In the genomic region with DNA sequence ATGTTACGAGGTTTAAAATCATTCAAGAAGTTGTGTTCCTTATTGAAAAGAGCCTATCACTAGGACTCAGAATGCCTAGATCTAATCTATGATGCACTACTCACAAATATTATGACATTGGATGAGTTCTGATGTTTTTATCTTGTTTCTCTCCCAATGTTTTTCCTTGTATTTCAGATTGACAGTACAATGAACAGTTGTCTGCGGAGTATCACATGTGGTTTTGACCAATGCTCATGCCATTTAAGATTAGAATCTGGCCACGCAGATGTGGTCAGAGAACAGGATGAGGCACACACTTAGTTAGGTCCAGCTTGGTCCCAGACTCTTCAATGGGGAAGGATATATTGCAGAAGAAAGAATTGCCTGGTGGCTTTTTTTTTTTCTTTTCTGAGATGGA, we compare ENCODE assay signal across 19 cellular contexts. TPM values are rescaled to one million over a fixed set of nuclear protein-coding genes. Genes with fewer than 3 reads are reported as not detected.
"Had no signal": no experiment of that assay in that cellular context is flagged by ENCODE, and none has a peak within 500 bp of the region (broad histone marks: within the 10 kb centered on the region; RNA-seq: fewer than 3 reads in every experiment).

No MANE protein-coding gene starts in this region.

- H3K36me3 ChIP-seq: cardiac muscle cell, heart left ventricle, left lung, stomach, thoracic aorta had no signal

- DNase-seq: activated CD4-positive, alpha-beta T cell treated with anti-CD3 and anti-CD28 coated beads for 4 hours; activated CD8-positive, alpha-beta memory T cell treated with anti-CD3 and anti-CD28 coated beads, Interleukin-2, amount 50 U/mL, for 4 hours; activated CD8-positive, alpha-beta T cell treated with anti-CD3 and anti-CD28 coated beads for 36 hours; activated gamma-delta T cell treated with Interleukin-2 at 50 U/mL for 16 hours; activated naive CD8-positive, alpha-beta T cell treated with anti-CD3 and anti-CD28 coated beads for 36 hours; activated T-cell treated with anti-CD3 and anti-CD28 coated beads, Interleukin-2, amount 50 U/mL, for 72 hours; aorta; foreskin fibroblast; left lung; mesendoderm; stimulated activated CD4-positive, alpha-beta T cell treated with anti-CD3 and anti-CD28 coated beads, Interleukin-4, amount 100 ng/mL, for 1 hour; stimulated activated CD8-positive, alpha-beta memory T cell treated with anti-CD3 and anti-CD28 coated beads, Interleukin-4, amount 100 ng/mL, for 48 hours; stomach; T1000 had no signal

- H3K9me3 ChIP-seq: heart left ventricle, left lung, stomach, thoracic aorta had no signal

- H3K4me3 ChIP-seq: cardiac muscle cell, heart left ventricle, left lung, stomach, thoracic aorta had no signal

- H3K27ac ChIP-seq: cardiac muscle cell, heart left ventricle, left lung, stomach, thoracic aorta had no signal

- ATAC-seq: activated CD8-positive, alpha-beta T cell treated with anti-CD3 and anti-CD28 coated beads for 36 hours; activated T-cell treated with anti-CD3 and anti-CD28 coated beads, Interleukin-2, amount 50 U/mL, for 72 hours; esophagus mucosa; heart left ventricle; left lung had no signal

- H3K4me1 ChIP-seq: heart left ventricle, left lung, stomach had no signal

- H3K27me3 ChIP-seq: cardiac muscle cell, heart left ventricle, left lung, stomach had no signal

RNA-seq across cellular contexts. Expression of a gene that starts 26.7 kb away (rescaled TPM):
- total RNA-seq: activated CD8-positive, alpha-beta T cell treated with anti-CD3 and anti-CD28 coated beads for 36 hours; activated naive CD8-positive, alpha-beta T cell treated with anti-CD3 and anti-CD28 coated beads for 36 hours; activated T-cell treated with anti-CD3 and anti-CD28 coated beads, Interleukin-2, amount 50 U/mL, for 72 hours; cardiac muscle cell; esophagus mucosa; stomach had no signal
- polyA plus RNA-seq: keratinocyte had no signal
